In genomic region chr1:150537732-150538684, GRCh38 we compare ENCODE assay signal across 12 cellular contexts. TPM values are rescaled to one million over a fixed set of nuclear protein-coding genes. Genes with fewer than 3 reads are reported as not detected.
DNase-seq lines count a peak whose midpoint lies in the region; ATAC-seq, FAIRE-seq and TF ChIP-seq lines count a peak whose summit lies in the region.
"Had no signal": no experiment of that assay in that cellular context is flagged by ENCODE, and none has a peak within 500 bp of the region (broad histone marks: within the 10 kb centered on the region; RNA-seq: fewer than 3 reads in every experiment).

No MANE protein-coding gene starts in this region.

- TF ChIP-seq POLR2A in GM12878 (IDR thresholded peaks at IDR 0.05; ENCODE audit: low read depth, low read length): no peak

- CTCF ChIA-PET in GM12878 (lab: Yijun Ruan, JAX): interaction anchor here (0.7 to 2.3 kb wide), 6 partner anchors 23 to 458 kb away, joined by 3 to 8 read pairs (median 4); no protein-coding TSS in a partner anchor
- CTCF ChIA-PET in HEK293T (lab: Yijun Ruan, JAX): interaction anchor here (0.7 to 2.0 kb wide), 7 partner anchors 9 to 265 kb away, joined by 3 to 7 read pairs (median 3); no protein-coding TSS in a partner anchor

- peak; percentile 16; the same call in 1 of the 3 replicates for ATAC-seq in GM12878
- ATAC-seq: body of pancreas had no signal

- H3K79me2 ChIP-seq in GM12878 (ENCODE audit: control insufficient read depth, insufficient read depth, low read length): no peaks in the 10 kb centered on the region

- H3K27me3 ChIP-seq in GM12878 (replicated peaks in 1 of 2; ENCODE audit: control insufficient read depth in 2 of 2, insufficient read depth in 2 of 2, low read length in 1 of 2) (no peaks in the 10 kb centered on the region), stomach smooth muscle (ENCODE audit: control insufficient read depth in 1 of 2, insufficient read depth in 2 of 2, low read length in 2 of 2) (no peaks in the 10 kb centered on the region)
- H3K27me3 ChIP-seq: body of pancreas had no signal

- intact Hi-C loops in GM12878 (cut with micrococcal nuclease; ENCODE audit: unreplicated experiment): loop anchor here (1.0 kb wide), 1 partner anchor 75 kb away; no protein-coding TSS in a partner anchor

- FAIRE-seq in GM12878 (lab: Jason Lieb, UNC): no peak

- H3K4me1 ChIP-seq in GM12878 (ENCODE audit: control insufficient read depth, insufficient read depth, low read length): no peaks in the 10 kb centered on the region
- H3K4me1 ChIP-seq in stomach smooth muscle (ENCODE audit: control insufficient read depth, insufficient read depth, low read length): peaks cover 30% of the 10 kb centered on the region

- H3K4me3 ChIP-seq in GM12878 (no peak overlapping the region), stomach smooth muscle (ENCODE audit: low read length in 2 of 2) (peak overlapping the region in 1 of 2 donors; percentile 8)
- H3K4me3 ChIP-seq: body of pancreas had no signal

- WGBS in GM12878 (ENCODE audit: insufficient coverage, insufficient replicate concordance, low lambda C conversion rate, missing lambda C conversion rate): 43% methylated on average over 15 of the region's 17 CpGs

- H3K4me2 ChIP-seq in GM12878 (ENCODE audit: control insufficient read depth, insufficient read depth): no peak overlapping the region

- H3K9ac ChIP-seq in GM12878 (ENCODE audit: control insufficient read depth, insufficient read depth, low read length): no peak overlapping the region
- H3K9ac ChIP-seq in stomach smooth muscle (ENCODE audit: low read length in 2 of 2): peak overlapping the region; percentile 21 to 28

- no peak overlapping the region for H3K27ac ChIP-seq in GM12878 (ENCODE audit: control insufficient read depth, insufficient read depth)
- peak overlapping the region; percentile 53 for H3K27ac ChIP-seq in stomach smooth muscle (ENCODE audit: low read length)
- H3K27ac ChIP-seq: body of pancreas, VCaP had no signal

- no peaks in the 10 kb centered on the region for H4K20me1 ChIP-seq in GM12878 (ENCODE audit: control insufficient read depth, insufficient read depth)

- H2AFZ ChIP-seq in GM12878 (ENCODE audit: control insufficient read depth, low read depth, low read length): no peak overlapping the region

- TF ChIP-seq EP300 in GM12878 (IDR thresholded peaks at IDR 0.05; ENCODE audit: borderline replicate concordance in 1 of 2, control insufficient read depth in 1 of 2, low read depth in 2 of 2, low read length in 2 of 2): no peak

- in situ Hi-C loops in GM12878 (cut with MboI): no loop called here

- no peak for TF ChIP-seq RAD21 in GM12878 (IDR thresholded peaks at IDR 0.05; ENCODE audit: insufficient read depth, low read depth, low read length)

- RAD21 ChIA-PET in GM12878 (lab: Charles Lee; ENCODE audit: unreplicated experiment): no interaction called here

- no TSS peak for BruUV-seq in GM12878 (replicated peaks; lab: Mats Ljungman, UMichigan)

- H3K36me3 ChIP-seq in GM12878 (ENCODE audit: control insufficient read depth in 2 of 2, insufficient read depth in 2 of 2, low read length in 1 of 2) (no peaks in the 10 kb centered on the region), stomach smooth muscle (ENCODE audit: control insufficient read depth in 2 of 2, insufficient read depth in 2 of 2, low read length in 2 of 2) (no peaks in the 10 kb centered on the region)

- no peak for TF ChIP-seq CTCF in GM12878 (IDR thresholded peaks at IDR 0.05 in 2 of 3, conservative IDR thresholded peaks at IDR 0.05 in 1 of 3; ENCODE audit: control insufficient read depth in 2 of 3, extremely low read depth in 1 of 3, insufficient read depth in 1 of 3, low read depth in 3 of 3, low read length in 3 of 3)

- SMC1A ChIA-PET in GM12878 (lab: Charles Lee; ENCODE audit: uncharacterized antibody, unreplicated experiment): interaction anchor here (0.6 kb wide), 1 partner anchor 49 kb away, joined by 3 read pairs; no protein-coding TSS in a partner anchor

- POLR2A ChIA-PET in GM12878 (lab: Charles Lee) (interaction anchor here (0.8 kb wide), 1 partner anchor 10 kb away, joined by 3 read pairs; no protein-coding TSS in a partner anchor), HEK293T (lab: Yijun Ruan, JAX) (interaction anchor here (0.6 to 2.6 kb wide), 4 partner anchors 22 to 91 kb away, joined by 3 to 8 read pairs (median 6); partner anchors contain the start of genes ENSA and FALEC)

- DNase-seq in HCEC 1CT: peak; percentile 54
- DNase-seq in GM12878 (ENCODE audit: low read depth, low spot score): no peak
- DNase-seq in iPS-NIHi11 (ENCODE audit: low spot score): peak; percentile 77
- no peak for DNase-seq in SIG-M5 (lab: John Stamatoyannopoulos, UW)
- DNase-seq in HEK293T (ENCODE audit: extremely low spot score): no peak
- no peak for DNase-seq in NCI-H2196 (lab: John Stamatoyannopoulos, UW; ENCODE audit: unreplicated experiment)
- no peak for DNase-seq in NCI-H2029 treated with DMSO at 0.1 percent for 48 hours (lab: John Stamatoyannopoulos, UW)
- DNase-seq: NCI-H146 had no signal

- no peaks in the 10 kb centered on the region for H3K9me3 ChIP-seq in GM12878 (replicated peaks; ENCODE audit: control insufficient read depth, insufficient read depth, low read length)
- no peaks in the 10 kb centered on the region for H3K9me3 ChIP-seq in stomach smooth muscle (ENCODE audit: control insufficient read depth in 2 of 2, low read length in 2 of 2)
- H3K9me3 ChIP-seq: body of pancreas had no signal

RNA-seq across cellular contexts. Expression of gene ADAMTSL4, which starts 11.2 kb away (rescaled TPM):
- total RNA-seq in GM12878 (2013; cell fraction: nucleolus; rRNA removed): not detected in 2 replicates
- total RNA-seq in GM12878 (2014; rRNA removed): not detected in 2 replicates
- not detected in 2 replicates for total RNA-seq in GM12878 (2014; rRNA removed; fragmentation: Illumina TruSeq; extraction: Trizol)
- total RNA-seq in GM12878 (2021): 0.15 and 0.21 TPM in 2 replicates
- polyA plus RNA-seq in GM12878 (2011; ENCODE audit: low read depth): 0.35 TPM
- not detected in 2 replicates for polyA plus RNA-seq in GM12878 (2011; rRNA removed)
- polyA plus RNA-seq in GM12878 (2011; cell fraction: cytosol; rRNA removed): not detected in 2 replicates
- 0.06 and 0.15 TPM in 2 replicates for polyA plus RNA-seq in GM12878 (2011; cell fraction: nucleus; rRNA removed)
- polyA plus RNA-seq in GM12878 (2012): 0.13 and 0.49 TPM in 2 replicates
- not detected in 2 replicates for polyA plus RNA-seq in GM12878 (2014; fragmentation: Illumina TruSeq; extraction: Trizol)
- under 1 TPM; 0.04 to 0.05 TPM for polyA plus RNA-seq in GM12878 (2014; fragmentation: Nextera tagmentation; extraction: Ambion mirVana)
- polyA plus RNA-seq in GM12878 (2014; rRNA removed): not detected in 2 replicates
- polyA plus RNA-seq in GM12878 (2016; fragmentation: Nextera tagmentation; extraction: Ambion mirVana): under 1 TPM; 0.04 to 0.09 TPM
- 0.07 TPM in 1 of 2 replicates, not detected in the other for polyA minus RNA-seq in GM12878 (2011; rRNA and poly(A)+ RNA removed)
- not detected in 2 replicates for polyA minus RNA-seq in GM12878 (2011; cell fraction: cytosol; rRNA and poly(A)+ RNA removed)
- not detected in 2 replicates for polyA minus RNA-seq in GM12878 (2011; cell fraction: nucleus; rRNA and poly(A)+ RNA removed)

RNA-seq across cellular contexts. Expression of gene FALEC, which starts 22.5 kb away (rescaled TPM):
- total RNA-seq in GM12878 (2013; cell fraction: nucleolus; rRNA removed): not detected in 2 replicates
- total RNA-seq in GM12878 (2014; rRNA removed) (not detected in 2 replicates), GM12878 (2014; rRNA removed; fragmentation: Illumina TruSeq; extraction: Trizol) (0.31 and 0.37 TPM in 2 replicates), GM12878 (2021) (0.41 TPM in 1 of 2 replicates, not detected in the other)
- not detected for polyA plus RNA-seq in GM12878 (2011; ENCODE audit: low read depth)
- polyA plus RNA-seq in GM12878 (2011; rRNA removed) (0.27 TPM in 1 of 2 replicates, not detected in the other), GM12878 (2014; fragmentation: Illumina TruSeq; extraction: Trizol) (0.40 TPM in 1 of 2 replicates, not detected in the other), GM12878 (2014; fragmentation: Nextera tagmentation; extraction: Ambion mirVana) (under 1 TPM in 1 of 2 experiments, not detected in 1; 0.21 TPM), GM12878 (2014; rRNA removed) (not detected in 2 replicates), GM12878 (2016; fragmentation: Nextera tagmentation; extraction: Ambion mirVana) (under 1 TPM; 0.32 to 0.71 TPM)
- polyA plus RNA-seq in GM12878 (2011; cell fraction: cytosol; rRNA removed): not detected in 2 replicates
- polyA plus RNA-seq in GM12878 (2011; cell fraction: nucleus; rRNA removed): 0.27 TPM in 1 of 2 replicates, not detected in the other
- polyA plus RNA-seq in GM12878 (2012): not detected in 2 replicates
- polyA minus RNA-seq in GM12878 (2011; rRNA and poly(A)+ RNA removed): not detected in 2 replicates
- polyA minus RNA-seq in GM12878 (2011; cell fraction: cytosol; rRNA and poly(A)+ RNA removed): not detected in 2 replicates
- 0.60 and 1.2 TPM in 2 replicates for polyA minus RNA-seq in GM12878 (2011; cell fraction: nucleus; rRNA and poly(A)+ RNA removed)
- total RNA-seq: body of pancreas, lung microvascular endothelial cell had no signal

RNA-seq across cellular contexts. Expression of gene ECM1, which starts 30.1 kb away (rescaled TPM):
- 2.4 and 3.7 TPM in 2 replicates for total RNA-seq in GM12878 (2013; cell fraction: nucleolus; rRNA removed)
- total RNA-seq in GM12878 (2014; rRNA removed) (0.22 and 0.34 TPM in 2 replicates), GM12878 (2014; rRNA removed; fragmentation: Illumina TruSeq; extraction: Trizol) (0.28 and 0.36 TPM in 2 replicates), GM12878 (2021) (1.0 and 1.3 TPM in 2 replicates)
- polyA plus RNA-seq in GM12878 (2011; ENCODE audit: low read depth): 0.37 TPM
- polyA plus RNA-seq in GM12878 (2011; rRNA removed) (0.55 and 1.0 TPM in 2 replicates), GM12878 (2014; fragmentation: Illumina TruSeq; extraction: Trizol) (0.84 and 1.1 TPM in 2 replicates), GM12878 (2014; fragmentation: Nextera tagmentation; extraction: Ambion mirVana) (under 1 TPM; 0.06 to 0.35 TPM), GM12878 (2014; rRNA removed) (0.55 and 0.91 TPM in 2 replicates), GM12878 (2016; fragmentation: Nextera tagmentation; extraction: Ambion mirVana) (1 to 10 TPM in 1 of 2 experiments, under 1 TPM in 1; 0.66 to 1.1 TPM)
- polyA plus RNA-seq in GM12878 (2011; cell fraction: cytosol; rRNA removed): 0.69 and 0.95 TPM in 2 replicates
- 8.4 and 8.6 TPM in 2 replicates for polyA plus RNA-seq in GM12878 (2011; cell fraction: nucleus; rRNA removed)
- polyA plus RNA-seq in GM12878 (2012): 0.89 and 1.00 TPM in 2 replicates
- polyA minus RNA-seq in GM12878 (2011; rRNA and poly(A)+ RNA removed): 0.51 and 1.3 TPM in 2 replicates
- polyA minus RNA-seq in GM12878 (2011; cell fraction: cytosol; rRNA and poly(A)+ RNA removed): 0.31 TPM in 1 of 2 replicates, not detected in the other
- polyA minus RNA-seq in GM12878 (2011; cell fraction: nucleus; rRNA and poly(A)+ RNA removed): 1.3 and 1.5 TPM in 2 replicates

RNA-seq across cellular contexts. Expression of gene MCL1, which starts 41.4 kb away (rescaled TPM):
- 113 and 120 TPM in 2 replicates for total RNA-seq in GM12878 (2013; cell fraction: nucleolus; rRNA removed)
- 92.5 and 101 TPM in 2 replicates for total RNA-seq in GM12878 (2014; rRNA removed)
- 99.4 and 99.6 TPM in 2 replicates for total RNA-seq in GM12878 (2014; rRNA removed; fragmentation: Illumina TruSeq; extraction: Trizol)
- total RNA-seq in GM12878 (2021): 142 and 148 TPM in 2 replicates
- 89.1 TPM for polyA plus RNA-seq in GM12878 (2011; ENCODE audit: low read depth)
- polyA plus RNA-seq in GM12878 (2011; rRNA removed): 102 and 141 TPM in 2 replicates
- 47.3 and 50.1 TPM in 2 replicates for polyA plus RNA-seq in GM12878 (2011; cell fraction: cytosol; rRNA removed)
- 96.0 and 105 TPM in 2 replicates for polyA plus RNA-seq in GM12878 (2011; cell fraction: nucleus; rRNA removed)
- polyA plus RNA-seq in GM12878 (2012): 124 and 128 TPM in 2 replicates
- 109 and 133 TPM in 2 replicates for polyA plus RNA-seq in GM12878 (2014; fragmentation: Illumina TruSeq; extraction: Trizol)
- polyA plus RNA-seq in GM12878 (2014; fragmentation: Nextera tagmentation; extraction: Ambion mirVana): 10 to 100 TPM; 18.1 to 25.5 TPM
- 74.7 and 80.2 TPM in 2 replicates for polyA plus RNA-seq in GM12878 (2014; rRNA removed)
- polyA plus RNA-seq in GM12878 (2016; fragmentation: Nextera tagmentation; extraction: Ambion mirVana): 10 to 100 TPM; 52.6 to 60.3 TPM
- 86.6 and 103 TPM in 2 replicates for polyA minus RNA-seq in GM12878 (2011; rRNA and poly(A)+ RNA removed)
- polyA minus RNA-seq in GM12878 (2011; cell fraction: cytosol; rRNA and poly(A)+ RNA removed): 37.0 and 38.8 TPM in 2 replicates
- polyA minus RNA-seq in GM12878 (2011; cell fraction: nucleus; rRNA and poly(A)+ RNA removed): 89.3 and 122 TPM in 2 replicates

RNA-seq across cellular contexts. Expression of gene TARS2, which starts 50.8 kb away (rescaled TPM):
- 66.1 and 66.6 TPM in 2 replicates for total RNA-seq in GM12878 (2013; cell fraction: nucleolus; rRNA removed)
- total RNA-seq in GM12878 (2014; rRNA removed) (44.7 and 51.7 TPM in 2 replicates), GM12878 (2014; rRNA removed; fragmentation: Illumina TruSeq; extraction: Trizol) (31.4 and 31.9 TPM in 2 replicates), GM12878 (2021) (30.8 and 35.5 TPM in 2 replicates)
- polyA plus RNA-seq in GM12878 (2011; ENCODE audit: low read depth): 16.3 TPM
- polyA plus RNA-seq in GM12878 (2011; rRNA removed) (34.0 and 44.7 TPM in 2 replicates), GM12878 (2014; fragmentation: Illumina TruSeq; extraction: Trizol) (36.7 and 46.2 TPM in 2 replicates), GM12878 (2014; fragmentation: Nextera tagmentation; extraction: Ambion mirVana) (10 to 100 TPM; 11.0 to 14.6 TPM), GM12878 (2014; rRNA removed) (47.8 and 51.8 TPM in 2 replicates), GM12878 (2016; fragmentation: Nextera tagmentation; extraction: Ambion mirVana) (10 to 100 TPM; 45.7 to 49.4 TPM)
- polyA plus RNA-seq in GM12878 (2011; cell fraction: cytosol; rRNA removed): 71.2 and 98.0 TPM in 2 replicates
- 72.5 and 104 TPM in 2 replicates for polyA plus RNA-seq in GM12878 (2011; cell fraction: nucleus; rRNA removed)
- 26.4 and 31.6 TPM in 2 replicates for polyA plus RNA-seq in GM12878 (2012)
- polyA minus RNA-seq in GM12878 (2011; rRNA and poly(A)+ RNA removed): 40.1 and 63.8 TPM in 2 replicates
- polyA minus RNA-seq in GM12878 (2011; cell fraction: cytosol; rRNA and poly(A)+ RNA removed): 14.5 and 16.8 TPM in 2 replicates
- polyA minus RNA-seq in GM12878 (2011; cell fraction: nucleus; rRNA and poly(A)+ RNA removed): 28.9 and 39.4 TPM in 2 replicates

Comparison
In these comparisons a context has a peak if more than half of its experiments do, and no peak if none do; other contexts are left out.
1. DNase-seq: peak in HCEC 1CT (single experiment) and iPS-NIHi11 (single experiment); none in GM12878 (single experiment), SIG-M5 (single experiment), HEK293T (single experiment), NCI-H2196 (single experiment) and NCI-H2029 treated with DMSO at 0.1 percent for 48 hours (single experiment).